2 cellular contexts compared by ENCODE assay signal in the genomic region with DNA sequence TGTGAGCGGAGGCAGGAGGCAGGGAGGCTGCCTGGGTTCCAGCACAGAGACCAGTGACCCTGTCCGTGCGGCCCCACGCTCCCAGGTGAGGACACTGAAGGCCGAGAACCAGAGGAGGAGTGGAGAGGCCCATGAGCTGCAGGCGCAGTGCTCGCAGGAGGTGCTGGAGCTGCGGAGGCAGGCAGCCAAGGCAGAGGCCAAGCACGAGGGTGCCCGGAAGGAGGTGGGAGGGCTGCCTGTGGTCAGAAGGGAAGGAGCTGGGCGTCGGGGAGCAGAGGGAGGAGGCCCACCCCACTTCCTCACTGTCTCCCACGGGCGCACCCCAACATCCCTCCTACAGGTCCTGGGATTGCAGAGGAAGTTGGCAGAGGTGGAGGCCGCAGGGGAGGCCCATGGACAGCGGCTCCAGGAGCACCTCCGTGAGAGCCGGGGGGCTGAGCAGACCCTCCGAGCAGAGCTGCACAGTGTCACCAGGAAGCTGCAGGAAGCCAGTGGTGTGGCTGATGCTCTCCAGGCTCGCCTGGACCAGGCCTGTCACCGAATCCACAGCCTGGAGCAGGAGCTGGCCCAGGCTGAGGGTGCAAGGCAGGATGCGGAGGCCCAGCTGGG.
TF ChIP-seq lines count a peak whose summit lies in the region.

No MANE protein-coding gene starts in this region.

TF ChIP-seq in SK-N-SH, 30 proteins besides CTCF, POLR2A, EP300 and RAD21 (continued from another document):
- TF ChIP-seq, protein P1, sequence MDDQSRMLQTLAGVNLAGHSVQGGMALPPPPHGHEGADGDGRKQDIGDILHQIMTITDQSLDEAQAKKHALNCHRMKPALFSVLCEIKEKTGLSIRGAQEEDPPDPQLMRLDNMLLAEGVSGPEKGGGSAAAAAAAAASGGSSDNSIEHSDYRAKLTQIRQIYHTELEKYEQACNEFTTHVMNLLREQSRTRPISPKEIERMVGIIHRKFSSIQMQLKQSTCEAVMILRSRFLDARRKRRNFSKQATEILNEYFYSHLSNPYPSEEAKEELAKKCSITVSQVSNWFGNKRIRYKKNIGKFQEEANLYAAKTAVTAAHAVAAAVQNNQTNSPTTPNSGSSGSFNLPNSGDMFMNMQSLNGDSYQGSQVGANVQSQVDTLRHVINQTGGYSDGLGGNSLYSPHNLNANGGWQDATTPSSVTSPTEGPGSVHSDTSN (IDR thresholded peaks at IDR 0.05) = no peak

TF ChIP-seq in SK-N-SH treated with all-trans-retinoic acid at 6 μM for 48 hours, 23 proteins besides CTCF, POLR2A, EP300 and RAD21 (continued from another document):
- TF ChIP-seq ZNF565 (CRISPR knock-in tag; conservative IDR thresholded peaks at IDR 0.05; ENCODE audit: low read depth) (no peak), ZFP30 (CRISPR knock-in tag; IDR thresholded peaks at IDR 0.05) (no peak), BACH2 (CRISPR knock-in tag; IDR thresholded peaks at IDR 0.05; ENCODE audit: borderline replicate concordance) (no peak), CSDC2 (CRISPR knock-in tag; IDR thresholded peaks at IDR 0.05) (no peak), PPARA (CRISPR knock-in tag; IDR thresholded peaks at IDR 0.05; ENCODE audit: borderline replicate concordance) (no peak), TOX (CRISPR knock-in tag; IDR thresholded peaks at IDR 0.05; ENCODE audit: borderline replicate concordance) (no peak), ZC3H10 (CRISPR knock-in tag; IDR thresholded peaks at IDR 0.05) (no peak)
- TF ChIP-seq, protein P2, sequence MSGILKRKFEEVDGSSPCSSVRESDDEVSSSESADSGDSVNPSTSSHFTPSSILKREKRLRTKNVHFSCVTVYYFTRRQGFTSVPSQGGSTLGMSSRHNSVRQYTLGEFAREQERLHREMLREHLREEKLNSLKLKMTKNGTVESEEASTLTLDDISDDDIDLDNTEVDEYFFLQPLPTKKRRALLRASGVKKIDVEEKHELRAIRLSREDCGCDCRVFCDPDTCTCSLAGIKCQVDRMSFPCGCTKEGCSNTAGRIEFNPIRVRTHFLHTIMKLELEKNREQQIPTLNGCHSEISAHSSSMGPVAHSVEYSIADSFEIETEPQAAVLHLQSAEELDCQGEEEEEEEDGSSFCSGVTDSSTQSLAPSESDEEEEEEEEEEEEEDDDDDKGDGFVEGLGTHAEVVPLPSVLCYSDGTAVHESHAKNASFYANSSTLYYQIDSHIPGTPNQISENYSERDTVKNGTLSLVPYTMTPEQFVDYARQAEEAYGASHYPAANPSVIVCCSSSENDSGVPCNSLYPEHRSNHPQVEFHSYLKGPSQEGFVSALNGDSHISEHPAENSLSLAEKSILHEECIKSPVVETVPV (CRISPR knock-in tag; IDR thresholded peaks at IDR 0.05) = no peak
